In the genomic region with DNA sequence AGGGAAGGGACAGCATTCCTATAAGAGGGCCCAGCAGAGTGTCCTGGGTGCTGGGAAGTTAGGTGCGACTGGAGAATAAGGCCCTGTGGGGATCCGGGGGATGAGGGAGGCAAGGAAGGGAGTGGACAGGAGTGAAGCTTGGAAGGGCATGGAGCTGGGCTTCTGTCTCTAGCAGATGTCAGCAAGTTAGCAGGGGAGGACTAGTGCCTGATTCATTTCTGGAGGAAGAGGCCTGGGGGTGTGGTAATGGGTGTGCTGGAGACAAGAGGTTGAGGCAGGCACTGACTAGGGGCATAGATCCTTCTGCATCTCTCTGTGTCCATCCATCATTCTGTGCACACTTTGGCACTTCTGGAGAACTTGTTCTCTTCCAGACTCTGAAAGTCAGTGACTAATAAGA, we compare ENCODE assay signal across 17 cellular contexts.
DNase-seq lines count a peak whose midpoint lies in the region; ATAC-seq and TF ChIP-seq lines count a peak whose summit lies in the region.
"Had no signal": no experiment of that assay in that cellular context is flagged by ENCODE, and none has a peak within 500 bp of the region (broad histone marks: within the 10 kb centered on the region; RNA-seq: fewer than 3 reads in every experiment).

No MANE protein-coding gene starts in this region.

- H3K27me3 Mint-ChIP-seq in activated T-cell treated with anti-CD3 and anti-CD28 coated beads, Interleukin-2, amount 50 U/mL, for 72 hours (ENCODE audit: low read depth), result peaks cover 42% of the 10 kb centered on the region
- H3K27me3 Mint-ChIP-seq in activated T-helper 1 cell treated with anti-CD3 and anti-CD28 coated beads, Interleukin-12 subunit alpha, Interleukin-12 subunit beta, Interleukin-2, Interleukin-4 antibody, amounts not matched to agents 30 ng/mL and 10 ng/mL and 1 ng/mL, durations not matched to agents 14 hours and 24 hours and 36 hours (ENCODE audit: insufficient read depth), result peaks cover 11% of the 10 kb centered on the region
- peaks cover 25% of the 10 kb centered on the region for H3K27me3 Mint-ChIP-seq in neural progenitor cell (ENCODE audit: insufficient read depth, low read depth)
- H3K27me3 Mint-ChIP-seq: CD4-positive, alpha-beta memory T cell had no signal

- H3K9me3 Mint-ChIP-seq in activated T-cell treated with anti-CD3 and anti-CD28 coated beads, Interleukin-2, amount 50 U/mL, for 72 hours, result no peaks in the 10 kb centered on the region
- no peaks in the 10 kb centered on the region for H3K9me3 Mint-ChIP-seq in activated T-helper 1 cell treated with anti-CD3 and anti-CD28 coated beads, Interleukin-12 subunit alpha, Interleukin-12 subunit beta, Interleukin-2, Interleukin-4 antibody, amounts not matched to agents 30 ng/mL and 10 ng/mL and 1 ng/mL, durations not matched to agents 14 hours and 24 hours and 36 hours
- no peaks in the 10 kb centered on the region for H3K9me3 Mint-ChIP-seq in neural progenitor cell
- H3K9me3 Mint-ChIP-seq: CD4-positive, alpha-beta memory T cell had no signal

- H3K36me3 ChIP-seq in neural progenitor cell, result no peaks in the 10 kb centered on the region

- no peak overlapping the region for H3K4me3 ChIP-seq in neural progenitor cell
- H3K4me3 ChIP-seq: K562 had no signal

- H4K20me1 ChIP-seq in neural progenitor cell (ENCODE audit: low read depth), result peaks cover 2% of the 10 kb centered on the region

- H3K4me2 ChIP-seq in neural progenitor cell, result no peak overlapping the region

- TF ChIP-seq CTCF in neural progenitor cell (IDR thresholded peaks at IDR 0.05), result no peak

- intact Hi-C loops in activated T-helper 1 cell treated with anti-CD3 and anti-CD28 coated beads, Interleukin-12 subunit alpha, Interleukin-12 subunit beta, Interleukin-2, Interleukin-4 antibody, amounts not matched to agents 30 ng/mL and 10 ng/mL and 1 ng/mL, durations not matched to agents 14 hours and 24 hours and 36 hours (cut with micrococcal nuclease), result loop anchor here (1.0 to 5.0 kb wide), 4 partner anchors 9 to 340 kb away; a partner anchor contains a TSS
- intact Hi-C loops in Right ventricle myocardium inferior (cut with DNase I), result no loop called here

- H3K36me3 Mint-ChIP-seq in activated T-cell treated with anti-CD3 and anti-CD28 coated beads, Interleukin-2, amount 50 U/mL, for 72 hours (ENCODE audit: insufficient read depth in 2 of 2), result no peaks in the 10 kb centered on the region
- peaks cover 3% of the 10 kb centered on the region for H3K36me3 Mint-ChIP-seq in activated T-helper 1 cell treated with anti-CD3 and anti-CD28 coated beads, Interleukin-12 subunit alpha, Interleukin-12 subunit beta, Interleukin-2, Interleukin-4 antibody, amounts not matched to agents 30 ng/mL and 10 ng/mL and 1 ng/mL, durations not matched to agents 14 hours and 24 hours and 36 hours (ENCODE audit: low read depth)
- H3K36me3 Mint-ChIP-seq in neural progenitor cell, result no peaks in the 10 kb centered on the region
- H3K36me3 Mint-ChIP-seq: CD4-positive, alpha-beta memory T cell had no signal

- no peaks in the 10 kb centered on the region for H3K27me3 ChIP-seq in neural progenitor cell

- peak; percentile 33 to 35 for ATAC-seq in activated T-cell treated with anti-CD3 and anti-CD28 coated beads, Interleukin-2, amount 50 U/mL, for 72 hours (replicated peaks in 1 of 2)
- ATAC-seq in Right ventricle myocardium inferior, result no peak
- ATAC-seq in HG02678 (IDR thresholded peaks at IDR 0.05; ENCODE audit: unreplicated experiment), result no peak
- ATAC-seq: K562 had no signal

- H3K79me2 ChIP-seq in neural progenitor cell (ENCODE audit: low read depth), result no peaks in the 10 kb centered on the region

- DNase-seq in activated T-cell treated with anti-CD3 and anti-CD28 coated beads, Interleukin-2, amount 50 U/mL, for 72 hours, result peak; percentile 48 to 57
- DNase-seq in activated T-cell treated with anti-CD3 and anti-CD28 coated beads for 4 hours, result no peak
- peak; percentile 7 for DNase-seq in NCI-H226
- no peak for DNase-seq in activated T-helper 1 cell treated with anti-CD3 and anti-CD28 coated beads, Interleukin-12 subunit alpha, Interleukin-12 subunit beta, Interleukin-2, Interleukin-4 antibody, amounts not matched to agents 30 ng/mL and 10 ng/mL and 1 ng/mL, durations not matched to agents 14 hours and 24 hours and 36 hours (ENCODE audit: low spot score)
- no peak for DNase-seq in neural progenitor cell (ENCODE audit: low spot score)
- DNase-seq in Right ventricle myocardium inferior (ENCODE audit: missing footprints), result no peak
- no peak for DNase-seq in NCI-H146 treated with DMSO at 0.1 percent for 48 hours (lab: John Stamatoyannopoulos, UW; ENCODE audit: unreplicated experiment)
- DNase-seq: ACHN; CD4-positive, alpha-beta memory T cell; GF-D8; GOT3; NCI-H1436 treated with DMSO at 0.1 percent for 48 hours; NCI-H446 treated with DMSO at 0.1 percent for 48 hours; NCI-H748 treated with DMSO at 0.1 percent for 48 hours had no signal

- no peak overlapping the region for H2AFZ ChIP-seq in neural progenitor cell (replicated peaks)

- H3K9ac ChIP-seq in neural progenitor cell, result no peak overlapping the region

- peaks cover 64% of the 10 kb centered on the region for H3K4me1 Mint-ChIP-seq in activated T-cell treated with anti-CD3 and anti-CD28 coated beads, Interleukin-2, amount 50 U/mL, for 72 hours (ENCODE audit: low read depth)
- H3K4me1 Mint-ChIP-seq in activated T-helper 1 cell treated with anti-CD3 and anti-CD28 coated beads, Interleukin-12 subunit alpha, Interleukin-12 subunit beta, Interleukin-2, Interleukin-4 antibody, amounts not matched to agents 30 ng/mL and 10 ng/mL and 1 ng/mL, durations not matched to agents 14 hours and 24 hours and 36 hours (ENCODE audit: low read depth), result peaks cover 82% of the 10 kb centered on the region
- peaks cover 26% of the 10 kb centered on the region for H3K4me1 Mint-ChIP-seq in neural progenitor cell

- H3K27ac ChIP-seq in neural progenitor cell, result no peak overlapping the region
- H3K27ac ChIP-seq: HL-60 had no signal

- peaks cover 33% of the 10 kb centered on the region for H3K4me1 ChIP-seq in neural progenitor cell

- H3F3A ChIP-seq in neural progenitor cell (ENCODE audit: low read depth), result peaks cover 15% of the 10 kb centered on the region

- H3K4me3 Mint-ChIP-seq in activated T-cell treated with anti-CD3 and anti-CD28 coated beads, Interleukin-2, amount 50 U/mL, for 72 hours, result peak overlapping the region; percentile 52 to 75
- peak overlapping the region; percentile 40 for H3K4me3 Mint-ChIP-seq in activated T-helper 1 cell treated with anti-CD3 and anti-CD28 coated beads, Interleukin-12 subunit alpha, Interleukin-12 subunit beta, Interleukin-2, Interleukin-4 antibody, amounts not matched to agents 30 ng/mL and 10 ng/mL and 1 ng/mL, durations not matched to agents 14 hours and 24 hours and 36 hours
- H3K4me3 Mint-ChIP-seq in neural progenitor cell, result peak overlapping the region; percentile 27

- no peaks in the 10 kb centered on the region for H3K9me3 ChIP-seq in neural progenitor cell (ENCODE audit: low read depth)

- H3K27ac Mint-ChIP-seq in activated T-cell treated with anti-CD3 and anti-CD28 coated beads, Interleukin-2, amount 50 U/mL, for 72 hours, result no peak overlapping the region
- H3K27ac Mint-ChIP-seq in activated T-helper 1 cell treated with anti-CD3 and anti-CD28 coated beads, Interleukin-12 subunit alpha, Interleukin-12 subunit beta, Interleukin-2, Interleukin-4 antibody, amounts not matched to agents 30 ng/mL and 10 ng/mL and 1 ng/mL, durations not matched to agents 14 hours and 24 hours and 36 hours, result peak overlapping the region; percentile 54
- peak overlapping the region; percentile 70 for H3K27ac Mint-ChIP-seq in neural progenitor cell

Comparison
In these comparisons a context has a peak if more than half of its experiments do, and no peak if none do; other contexts are left out.
1. DNase-seq: peak in activated T-cell treated with anti-CD3 and anti-CD28 coated beads, Interleukin-2, amount 50 U/mL, for 72 hours (2 of 2) and NCI-H226 (single experiment); none in activated T-cell treated with anti-CD3 and anti-CD28 coated beads for 4 hours (single experiment), activated T-helper 1 cell treated with anti-CD3 and anti-CD28 coated beads, Interleukin-12 subunit alpha, Interleukin-12 subunit beta, Interleukin-2, Interleukin-4 antibody, amounts not matched to agents 30 ng/mL and 10 ng/mL and 1 ng/mL, durations not matched to agents 14 hours and 24 hours and 36 hours (single experiment), neural progenitor cell (single experiment), Right ventricle myocardium inferior (single experiment) and NCI-H146 treated with DMSO at 0.1 percent for 48 hours (single experiment).
2. ATAC-seq: peak in activated T-cell treated with anti-CD3 and anti-CD28 coated beads, Interleukin-2, amount 50 U/mL, for 72 hours (2 of 2); none in Right ventricle myocardium inferior (single experiment) and HG02678 (single experiment).
3. Peak in every context shown above with its lines, with median percentiles within 50 percentile points of each other: H3K4me3 Mint-ChIP-seq.